ENCODE assay signal across 1 cellular context in the genomic region with DNA sequence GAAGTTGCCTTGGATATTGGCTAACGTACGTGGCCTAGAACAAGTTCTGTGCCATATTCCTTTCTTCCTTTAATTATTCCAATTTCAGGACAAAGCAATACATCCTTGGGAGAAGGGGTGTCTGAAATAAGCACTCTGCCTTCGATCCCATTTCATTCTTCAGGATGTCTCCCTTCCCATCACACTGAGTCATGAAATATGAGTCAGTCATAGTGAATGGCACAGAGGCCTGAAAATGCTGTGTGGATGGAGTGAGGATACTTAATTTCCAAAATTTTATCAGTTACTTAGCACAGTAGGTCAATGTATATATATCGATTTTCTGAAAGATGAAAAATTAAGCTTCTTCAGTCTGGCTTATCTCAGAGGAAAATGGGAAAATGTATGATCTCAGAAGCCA.
TF ChIP-seq lines count a peak whose summit lies in the region.

No MANE protein-coding gene starts in this region.

TF ChIP-seq in IMR-90, 13 proteins besides CTCF, POLR2A, EP300 and RAD21:
- no peak for TF ChIP-seq FOS (IDR thresholded peaks at IDR 0.05; ENCODE audit: low read depth, low read length)
- TF ChIP-seq, protein P1, sequence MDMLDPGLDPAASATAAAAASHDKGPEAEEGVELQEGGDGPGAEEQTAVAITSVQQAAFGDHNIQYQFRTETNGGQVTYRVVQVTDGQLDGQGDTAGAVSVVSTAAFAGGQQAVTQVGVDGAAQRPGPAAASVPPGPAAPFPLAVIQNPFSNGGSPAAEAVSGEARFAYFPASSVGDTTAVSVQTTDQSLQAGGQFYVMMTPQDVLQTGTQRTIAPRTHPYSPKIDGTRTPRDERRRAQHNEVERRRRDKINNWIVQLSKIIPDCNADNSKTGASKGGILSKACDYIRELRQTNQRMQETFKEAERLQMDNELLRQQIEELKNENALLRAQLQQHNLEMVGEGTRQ (IDR thresholded peaks at IDR 0.05; ENCODE audit: low read depth, low read length) = no peak
- no peak for TF ChIP-seq CHD1 (IDR thresholded peaks at IDR 0.05; ENCODE audit: low read depth, low read length)
- TF ChIP-seq RCOR1 (IDR thresholded peaks at IDR 0.05; ENCODE audit: insufficient replicate concordance, low read length) = no peak
- TF ChIP-seq BHLHE40 (IDR thresholded peaks at IDR 0.05; ENCODE audit: low read depth, low read length) = no peak
- TF ChIP-seq, protein P2, sequence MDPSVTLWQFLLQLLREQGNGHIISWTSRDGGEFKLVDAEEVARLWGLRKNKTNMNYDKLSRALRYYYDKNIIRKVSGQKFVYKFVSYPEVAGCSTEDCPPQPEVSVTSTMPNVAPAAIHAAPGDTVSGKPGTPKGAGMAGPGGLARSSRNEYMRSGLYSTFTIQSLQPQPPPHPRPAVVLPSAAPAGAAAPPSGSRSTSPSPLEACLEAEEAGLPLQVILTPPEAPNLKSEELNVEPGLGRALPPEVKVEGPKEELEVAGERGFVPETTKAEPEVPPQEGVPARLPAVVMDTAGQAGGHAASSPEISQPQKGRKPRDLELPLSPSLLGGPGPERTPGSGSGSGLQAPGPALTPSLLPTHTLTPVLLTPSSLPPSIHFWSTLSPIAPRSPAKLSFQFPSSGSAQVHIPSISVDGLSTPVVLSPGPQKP (IDR thresholded peaks at IDR 0.05; ENCODE audit: borderline replicate concordance, low read depth, low read length) = no peak
- TF ChIP-seq CEBPB (IDR thresholded peaks at IDR 0.05; ENCODE audit: low read depth, low read length) = no peak
